In the genomic region with DNA sequence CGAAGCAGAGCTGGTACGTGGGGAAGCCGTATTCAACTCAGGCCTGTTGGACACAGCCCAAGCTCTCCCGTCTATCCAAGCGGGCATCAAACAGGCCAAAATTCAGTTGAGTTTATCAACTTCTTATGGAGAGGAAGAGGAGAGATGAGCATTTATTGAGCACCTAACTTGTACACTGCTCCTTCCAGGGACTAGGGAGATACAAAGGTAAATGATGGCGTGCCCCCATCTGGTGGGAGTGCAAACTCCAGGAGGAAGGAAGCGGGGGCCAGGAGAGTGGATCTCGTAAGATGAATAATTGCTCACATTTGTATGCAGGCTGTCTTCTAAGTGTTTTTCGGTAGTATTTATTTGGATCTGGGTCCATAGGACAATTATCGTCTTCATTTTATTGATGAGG, we compare ENCODE assay signal across 1 cellular context.
TF ChIP-seq lines count a peak whose summit lies in the region.

No MANE protein-coding gene starts in this region.

TF ChIP-seq in HCT116, 20 proteins besides CTCF, POLR2A, EP300 and RAD21:
- TF ChIP-seq POLR2AphosphoS5 (IDR thresholded peaks at IDR 0.05; ENCODE audit: low read depth, low read length) (no peak), JUND (IDR thresholded peaks at IDR 0.05) (no peak), EZH2 (IDR thresholded peaks at IDR 0.05) (no peak), EZH2phosphoT487 (IDR thresholded peaks at IDR 0.05; ENCODE audit: borderline replicate concordance) (no peak), ELF1 (IDR thresholded peaks at IDR 0.05; ENCODE audit: borderline replicate concordance, low read depth) (no peak), CEBPB (IDR thresholded peaks at IDR 0.05; ENCODE audit: low read depth) (no peak), TCF7L2 (IDR thresholded peaks at IDR 0.05; ENCODE audit: borderline replicate concordance, extremely low read depth, insufficient read depth, insufficient read length) (no peak), EGR1 (IDR thresholded peaks at IDR 0.05; ENCODE audit: low read depth) (no peak), SRF (IDR thresholded peaks at IDR 0.05; ENCODE audit: low read depth) (no peak), ZFX (IDR thresholded peaks at IDR 0.05) (no peak), YY1 (IDR thresholded peaks at IDR 0.05; ENCODE audit: extremely low read depth, insufficient replicate concordance, low read depth, low read length) (no peak), SP1 (IDR thresholded peaks at IDR 0.05; ENCODE audit: low read depth) (no peak), SIN3A (IDR thresholded peaks at IDR 0.05; ENCODE audit: low read depth) (no peak), CBX3 (IDR thresholded peaks at IDR 0.05; ENCODE audit: low read depth) (no peak), FOSL1 (IDR thresholded peaks at IDR 0.05; ENCODE audit: low read depth) (no peak)
- TF ChIP-seq, protein P1, sequence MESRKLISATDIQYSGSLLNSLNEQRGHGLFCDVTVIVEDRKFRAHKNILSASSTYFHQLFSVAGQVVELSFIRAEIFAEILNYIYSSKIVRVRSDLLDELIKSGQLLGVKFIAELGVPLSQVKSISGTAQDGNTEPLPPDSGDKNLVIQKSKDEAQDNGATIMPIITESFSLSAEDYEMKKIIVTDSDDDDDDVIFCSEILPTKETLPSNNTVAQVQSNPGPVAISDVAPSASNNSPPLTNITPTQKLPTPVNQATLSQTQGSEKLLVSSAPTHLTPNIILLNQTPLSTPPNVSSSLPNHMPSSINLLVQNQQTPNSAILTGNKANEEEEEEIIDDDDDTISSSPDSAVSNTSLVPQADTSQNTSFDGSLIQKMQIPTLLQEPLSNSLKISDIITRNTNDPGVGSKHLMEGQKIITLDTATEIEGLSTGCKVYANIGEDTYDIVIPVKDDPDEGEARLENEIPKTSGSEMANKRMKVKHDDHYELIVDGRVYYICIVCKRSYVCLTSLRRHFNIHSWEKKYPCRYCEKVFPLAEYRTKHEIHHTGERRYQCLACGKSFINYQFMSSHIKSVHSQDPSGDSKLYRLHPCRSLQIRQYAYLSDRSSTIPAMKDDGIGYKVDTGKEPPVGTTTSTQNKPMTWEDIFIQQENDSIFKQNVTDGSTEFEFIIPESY (IDR thresholded peaks at IDR 0.05; ENCODE audit: extremely low read depth, insufficient replicate concordance, low read length): no peak
- TF ChIP-seq, protein P2, sequence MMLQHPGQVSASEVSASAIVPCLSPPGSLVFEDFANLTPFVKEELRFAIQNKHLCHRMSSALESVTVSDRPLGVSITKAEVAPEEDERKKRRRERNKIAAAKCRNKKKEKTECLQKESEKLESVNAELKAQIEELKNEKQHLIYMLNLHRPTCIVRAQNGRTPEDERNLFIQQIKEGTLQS (IDR thresholded peaks at IDR 0.05): no peak
- TF ChIP-seq, protein P3, sequence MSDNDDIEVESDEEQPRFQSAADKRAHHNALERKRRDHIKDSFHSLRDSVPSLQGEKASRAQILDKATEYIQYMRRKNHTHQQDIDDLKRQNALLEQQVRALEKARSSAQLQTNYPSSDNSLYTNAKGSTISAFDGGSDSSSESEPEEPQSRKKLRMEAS (IDR thresholded peaks at IDR 0.05): no peak
